Comparison of ENCODE assay signal across 9 cellular contexts in genomic region chrX:40201486-40201885, GRCh38.
DNase-seq lines count a peak whose midpoint lies in the region; ATAC-seq, FAIRE-seq and TF ChIP-seq lines count a peak whose summit lies in the region.
"Had no signal": no experiment of that assay in that cellular context is flagged by ENCODE, and none has a peak within 500 bp of the region (broad histone marks: within the 10 kb centered on the region; RNA-seq: fewer than 3 reads in every experiment).

No MANE protein-coding gene starts in this region.

- H3F3A ChIP-seq in MM.1S (ENCODE audit: insufficient read depth, low read length) = no peaks in the 10 kb centered on the region

- H3K4me3 Mint-ChIP-seq in activated naive CD4-positive, alpha-beta T cell treated with anti-CD3 and anti-CD28 coated beads, Interleukin-2, amount 10 ng/mL, durations not matched to agents 7 days and 5 days = peak overlapping the region; percentile 33
- no peak overlapping the region for H3K4me3 Mint-ChIP-seq in stimulated activated naive B cell treated with anti-CD40 and anti-IgM and Interleukin-4, amounts not matched to agents 10 μg/mL and 1 μg/mL and 100 μg/mL, for 72 hours

- no peaks in the 10 kb centered on the region for H3K79me2 ChIP-seq in MM.1S (ENCODE audit: low read length)
- H3K79me2 ChIP-seq: hepatocyte had no signal

- DNase-seq in activated naive CD4-positive, alpha-beta T cell treated with anti-CD3 and anti-CD28 coated beads, Interleukin-2, amount 10 ng/mL, durations not matched to agents 7 days and 5 days = peak; percentile 74
- no peak for DNase-seq in activated naive CD4-positive, alpha-beta T cell treated with Interleukin-2 at 50 U/mL for 16 hours
- DNase-seq in MM.1S (peak; percentile 37), putamen (ENCODE audit: low spot score) (no peak), RCC 7860 (ENCODE audit: low spot score) (no peak), NCI-H1048 (lab: John Stamatoyannopoulos, UW) (no peak)
- peak; percentile 35 for DNase-seq in stimulated activated naive B cell treated with anti-CD40 and anti-IgM and Interleukin-4, amounts not matched to agents 10 μg/mL and 1 μg/mL and 100 μg/mL, for 72 hours

- TF ChIP-seq CTCF in MM.1S (IDR thresholded peaks at IDR 0.05; ENCODE audit: low read length) = no peak

- H3K36me3 ChIP-seq in MM.1S (replicated peaks; ENCODE audit: insufficient read depth, low read length) = no peaks in the 10 kb centered on the region

- H3K9me3 Mint-ChIP-seq in activated naive CD4-positive, alpha-beta T cell treated with anti-CD3 and anti-CD28 coated beads, Interleukin-2, amount 10 ng/mL, durations not matched to agents 7 days and 5 days = no peaks in the 10 kb centered on the region
- no peaks in the 10 kb centered on the region for H3K9me3 Mint-ChIP-seq in stimulated activated naive B cell treated with anti-CD40 and anti-IgM and Interleukin-4, amounts not matched to agents 10 μg/mL and 1 μg/mL and 100 μg/mL, for 72 hours

- CTCF ChIA-PET in activated naive CD4-positive, alpha-beta T cell treated with anti-CD3 and anti-CD28 coated beads, Interleukin-2, amount 10 ng/mL, durations not matched to agents 7 days and 5 days (lab: Charles Lee) = interaction anchor here (0.9 kb wide), 1 partner anchor 24 kb away, joined by 3 read pairs; no protein-coding TSS in a partner anchor

- H3K27ac Mint-ChIP-seq in activated naive CD4-positive, alpha-beta T cell treated with anti-CD3 and anti-CD28 coated beads, Interleukin-2, amount 10 ng/mL, durations not matched to agents 7 days and 5 days = peak overlapping the region; percentile 98
- H3K27ac Mint-ChIP-seq in stimulated activated naive B cell treated with anti-CD40 and anti-IgM and Interleukin-4, amounts not matched to agents 10 μg/mL and 1 μg/mL and 100 μg/mL, for 72 hours = peak overlapping the region; percentile 59

- H3K4me1 ChIP-seq in MM.1S (ENCODE audit: low read length) = no peaks in the 10 kb centered on the region

- peaks cover 1% of the 10 kb centered on the region for H3K36me3 Mint-ChIP-seq in activated naive CD4-positive, alpha-beta T cell treated with anti-CD3 and anti-CD28 coated beads, Interleukin-2, amount 10 ng/mL, durations not matched to agents 7 days and 5 days
- H3K36me3 Mint-ChIP-seq in stimulated activated naive B cell treated with anti-CD40 and anti-IgM and Interleukin-4, amounts not matched to agents 10 μg/mL and 1 μg/mL and 100 μg/mL, for 72 hours = no peaks in the 10 kb centered on the region

- H2AFZ ChIP-seq in MM.1S (ENCODE audit: low read length) = no peak overlapping the region
- H2AFZ ChIP-seq: hepatocyte had no signal

- peaks cover 42% of the 10 kb centered on the region for H3K4me1 Mint-ChIP-seq in activated naive CD4-positive, alpha-beta T cell treated with anti-CD3 and anti-CD28 coated beads, Interleukin-2, amount 10 ng/mL, durations not matched to agents 7 days and 5 days
- peaks cover 14 to 16% of the 10 kb centered on the region in 2 donors for H3K4me1 Mint-ChIP-seq in stimulated activated naive B cell treated with anti-CD40 and anti-IgM and Interleukin-4, amounts not matched to agents 10 μg/mL and 1 μg/mL and 100 μg/mL, for 72 hours

- ATAC-seq in GM21737 (IDR thresholded peaks at IDR 0.05; ENCODE audit: unreplicated experiment) = peak; percentile 77
- ATAC-seq in stimulated activated naive B cell treated with anti-CD40 and anti-IgM and Interleukin-4, amounts not matched to agents 10 μg/mL and 1 μg/mL and 100 μg/mL, for 72 hours (replicated peaks) = peak; percentile 94 to 97

- H3K9ac ChIP-seq in MM.1S (ENCODE audit: low read length) = no peak overlapping the region

- no peak overlapping the region for H3K4me3 ChIP-seq in MM.1S (ENCODE audit: low read length)
- H3K4me3 ChIP-seq: hepatocyte had no signal

- H3K27me3 Mint-ChIP-seq in activated naive CD4-positive, alpha-beta T cell treated with anti-CD3 and anti-CD28 coated beads, Interleukin-2, amount 10 ng/mL, durations not matched to agents 7 days and 5 days = peaks cover 4% of the 10 kb centered on the region
- peaks cover 0 to 6% of the 10 kb centered on the region in 2 donors for H3K27me3 Mint-ChIP-seq in stimulated activated naive B cell treated with anti-CD40 and anti-IgM and Interleukin-4, amounts not matched to agents 10 μg/mL and 1 μg/mL and 100 μg/mL, for 72 hours

- no peak overlapping the region for H3K27ac ChIP-seq in MM.1S (ENCODE audit: low read length)
- H3K27ac ChIP-seq: hepatocyte had no signal

- FAIRE-seq in RCC 7860 (lab: Jason Lieb, UNC) = no peak

- no peaks in the 10 kb centered on the region for H4K20me1 ChIP-seq in MM.1S (ENCODE audit: insufficient read depth, low read length)

- H3K9me2 ChIP-seq in MM.1S (replicated peaks; ENCODE audit: insufficient read depth, low read length) = no peaks in the 10 kb centered on the region

- H3K4me2 ChIP-seq in MM.1S (ENCODE audit: low read depth, low read length) = no peak overlapping the region
- H3K4me2 ChIP-seq: hepatocyte had no signal

- no peaks in the 10 kb centered on the region for H3K9me3 ChIP-seq in MM.1S (replicated peaks; ENCODE audit: insufficient read depth, low read length)

- no peaks in the 10 kb centered on the region for H3K27me3 ChIP-seq in MM.1S (replicated peaks; ENCODE audit: insufficient read depth, low read length)
- H3K27me3 ChIP-seq: hepatocyte had no signal

Comparison
In these comparisons a context has a peak if more than half of its experiments do, and no peak if none do; other contexts are left out.
1. DNase-seq: peak in activated naive CD4-positive, alpha-beta T cell treated with anti-CD3 and anti-CD28 coated beads, Interleukin-2, amount 10 ng/mL, durations not matched to agents 7 days and 5 days (single experiment), MM.1S (single experiment) and stimulated activated naive B cell treated with anti-CD40 and anti-IgM and Interleukin-4, amounts not matched to agents 10 μg/mL and 1 μg/mL and 100 μg/mL, for 72 hours (single experiment); none in activated naive CD4-positive, alpha-beta T cell treated with Interleukin-2 at 50 U/mL for 16 hours (single experiment), putamen (single experiment), RCC 7860 (single experiment) and NCI-H1048 (single experiment).